In the genomic region with DNA sequence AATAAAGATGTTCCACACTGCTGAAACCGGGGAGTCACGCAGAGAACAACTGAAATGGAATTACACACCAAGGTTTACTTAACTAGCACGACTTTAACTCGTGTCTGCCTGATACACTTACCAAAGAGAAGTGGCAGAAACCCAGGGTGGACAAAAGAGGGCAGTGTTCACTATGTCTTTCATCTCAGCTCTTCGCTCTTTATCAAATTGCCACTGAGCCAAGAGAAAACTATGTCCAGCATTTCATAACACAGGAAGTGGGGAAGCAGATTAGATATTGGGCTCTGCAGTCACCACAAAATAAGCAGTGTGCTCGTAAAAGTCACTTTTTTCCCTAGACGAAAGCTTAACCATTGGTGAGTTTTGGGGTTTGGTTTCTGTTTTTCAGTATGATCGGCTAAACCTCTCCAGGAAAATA, we compare ENCODE assay signal across 8 cellular contexts.
DNase-seq lines count a peak whose midpoint lies in the region; ATAC-seq and TF ChIP-seq lines count a peak whose summit lies in the region.

No MANE protein-coding gene starts in this region.

- H3K79me2 ChIP-seq in osteoblast (ENCODE audit: insufficient read depth, low read length) = no peaks in the 10 kb centered on the region

- WGBS in gastroesophageal sphincter (ENCODE audit: low coverage in 1 of 2), 2 donors = 3 to 9% methylated on average over 7 to 8 of the region's 8 CpGs

- DNase-seq in COLO829 (ENCODE audit: low spot score) = peak; percentile 92
- peak; percentile 15 for DNase-seq in NCI-H2107 (lab: John Stamatoyannopoulos, UW)
- no peak for DNase-seq in osteoblast (ENCODE audit: insufficient read length, low spot score, missing footprints)
- no peak for DNase-seq in NK-92 treated with Interleukin-12 subunit alpha and Interleukin-12 subunit beta, amount 100 ng/mL, for 24 hours (lab: John Stamatoyannopoulos, UW)

- H3K36me3 ChIP-seq in gastroesophageal sphincter (no peaks in the 10 kb centered on the region), osteoblast (ENCODE audit: insufficient read depth, low read length) (no peaks in the 10 kb centered on the region)

- TF ChIP-seq POLR2A in gastroesophageal sphincter (IDR thresholded peaks at IDR 0.05) = no peak

- H2AFZ ChIP-seq in osteoblast (ENCODE audit: low read length) = peak overlapping the region; percentile 26

- peak overlapping the region; percentile 73 for H3K4me2 ChIP-seq in osteoblast (ENCODE audit: insufficient read depth, low read length)

- H3K4me1 ChIP-seq in gastroesophageal sphincter (peaks cover 0 to 26% (median 0%) of the 10 kb centered on the region in 3 donors), osteoblast (ENCODE audit: insufficient read depth, low read length) (peaks cover 39% of the 10 kb centered on the region)

- TF ChIP-seq CTCF in VCaP (conservative IDR thresholded peaks at IDR 0.05) (peak; percentile 88), gastroesophageal sphincter (IDR thresholded peaks at IDR 0.05) (peak; percentile 10 to 70 (median 57)), osteoblast (IDR thresholded peaks at IDR 0.05; ENCODE audit: extremely low read depth, low read depth, low read length) (peak; percentile 85)

- H3K4me3 ChIP-seq in gastroesophageal sphincter = no peak overlapping the region
- H3K4me3 ChIP-seq in osteoblast (ENCODE audit: insufficient read depth, low read length) = peak overlapping the region; percentile 47

- TF ChIP-seq EP300 in gastroesophageal sphincter (IDR thresholded peaks at IDR 0.05) = no peak

- H3K27me3 ChIP-seq in gastroesophageal sphincter (peaks cover 88% of the 10 kb centered on the region), osteoblast (ENCODE audit: insufficient read depth, low read length) (no peaks in the 10 kb centered on the region)

- no peaks in the 10 kb centered on the region for H4K20me1 ChIP-seq in osteoblast (ENCODE audit: insufficient read depth, low read length)

- H3K27ac ChIP-seq in VCaP (no peak overlapping the region), gastroesophageal sphincter (peak overlapping the region in 2 of 4 donors; percentile 48), osteoblast (ENCODE audit: low read depth, low read length) (peak overlapping the region; percentile 80)

- ATAC-seq in GM21529 (IDR thresholded peaks at IDR 0.05; ENCODE audit: unreplicated experiment) (peak; percentile 67), gastroesophageal sphincter (peak; percentile 89), GM21526 (IDR thresholded peaks at IDR 0.05; ENCODE audit: low FRiP score, unreplicated experiment) (no peak)

- H3K9me3 ChIP-seq in gastroesophageal sphincter (no peaks in the 10 kb centered on the region), osteoblast (ENCODE audit: low read depth, low read length) (no peaks in the 10 kb centered on the region)

Comparison
In these comparisons a context has a peak if more than half of its experiments do, and no peak if none do; other contexts are left out.
1. DNase-seq: peak in COLO829 (single experiment) and NCI-H2107 (single experiment); none in osteoblast (single experiment) and NK-92 treated with Interleukin-12 subunit alpha and Interleukin-12 subunit beta, amount 100 ng/mL, for 24 hours (single experiment).
2. Peak in every context shown above with its lines, with median percentiles within 50 percentile points of each other: CTCF ChIP-seq.